8 cellular contexts compared by ENCODE assay signal in the genomic region with DNA sequence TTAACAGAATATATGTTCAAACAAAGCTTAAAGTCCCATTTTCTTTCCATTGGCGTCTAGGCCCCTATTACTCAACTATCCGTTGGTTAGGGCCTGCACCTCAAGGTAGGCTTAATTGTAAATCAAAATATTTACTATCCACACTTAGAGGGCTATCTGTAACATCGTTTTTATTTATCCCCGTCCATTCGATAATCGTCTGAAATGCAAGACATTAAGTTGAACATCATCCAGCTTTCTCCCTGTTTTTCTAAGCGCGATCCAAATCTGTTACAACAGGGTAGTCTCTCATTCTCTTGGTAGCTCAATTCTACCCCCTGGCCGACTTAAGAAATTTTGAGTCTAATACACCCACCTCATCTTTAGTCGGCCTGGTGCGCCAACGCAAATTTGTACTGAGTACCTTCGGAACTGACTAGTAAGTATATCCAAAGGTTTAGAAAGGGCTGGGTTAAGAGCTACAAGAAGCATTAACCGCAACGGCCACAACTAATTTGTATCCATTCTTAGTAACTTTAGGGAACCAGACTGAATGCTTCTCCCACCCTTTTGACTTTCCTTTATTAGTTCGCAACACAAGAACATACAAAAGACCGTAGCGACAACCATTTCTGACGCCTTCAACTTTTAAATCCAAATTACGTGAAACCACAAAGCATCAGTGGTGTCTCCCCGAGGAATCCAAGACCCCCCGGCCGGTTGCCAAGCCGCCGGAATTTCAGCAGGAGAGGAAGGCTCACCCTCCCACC. TPM values are rescaled to one million over a fixed set of nuclear protein-coding genes. Genes with fewer than 3 reads are reported as not detected.
A peak's percentile ranks its signal among the peaks of the same experiment; 100 is the strongest.
DNase-seq lines count a peak whose midpoint lies in the region; ATAC-seq and TF ChIP-seq lines count a peak whose summit lies in the region.

No MANE protein-coding gene starts in this region.

- peak overlapping the region; percentile 64 to 100 (median 94) for H3K4me3 ChIP-seq in dorsolateral prefrontal cortex

- H3K27me3 ChIP-seq in dorsolateral prefrontal cortex, result no peaks in the 10 kb centered on the region

- intact Hi-C loops in dorsolateral prefrontal cortex (cut with DNase I), result loop anchor here (1.0 to 10.0 kb wide), 10 partner anchors 75 to 777 kb away; partner anchors contain the start of genes IPO7 (in 2 of the 2), TMEM41B (in 2 of the 2), DENND5A (in 1 of the 2) and RPL27A (in 1 of the 2)

- H3K27ac ChIP-seq in dorsolateral prefrontal cortex, result peak overlapping the region; percentile 95 to 100 (median 100)

- peak in 1 of 56 donors; percentile 1 for TF ChIP-seq CTCF in dorsolateral prefrontal cortex (IDR thresholded peaks at IDR 0.05 in 54 of 56, conservative IDR thresholded peaks at IDR 0.05 in 2 of 56; ENCODE audit: low read depth in 1 of 56, partially characterized antibody in 56 of 56)

- ATAC-seq in HG02610 (IDR thresholded peaks at IDR 0.05; ENCODE audit: unreplicated experiment) (no peak), HG02981 (IDR thresholded peaks at IDR 0.05; ENCODE audit: unreplicated experiment) (no peak)

- peak; percentile 59 for DNase-seq in DMS79 (lab: John Stamatoyannopoulos, UW)
- peak; percentile 61 for DNase-seq in M059J (ENCODE audit: low read depth)
- peak; percentile 49 to 55 for DNase-seq in activated CD4-positive, alpha-beta T cell treated with anti-CD3 and anti-CD28 coated beads for 4 hours
- peak in 3 of 10 donors; percentile 16 to 32 (median 21) for DNase-seq in dorsolateral prefrontal cortex
- peak; percentile 56 to 63 for DNase-seq in lung microvascular endothelial cell (ENCODE audit: low read depth in 2 of 2)
- peak; percentile 6 for DNase-seq in stimulated activated CD8-positive, alpha-beta memory T cell treated with anti-CD3 and anti-CD28 coated beads, Interleukin-15, amount 100 ng/mL, for 1 hour (ENCODE audit: low read depth)

RNA-seq across cellular contexts. Expression of gene ZNF143, which starts 1.1 kb away (rescaled TPM):
- total RNA-seq in M059J (2014; rRNA removed; shearing (Covaris generic)), result 18.3 and 21.7 TPM in 2 replicates
- 10 to 100 TPM; 12.5 to 37.0 (median 22.4) TPM for total RNA-seq in dorsolateral prefrontal cortex
- total RNA-seq in lung microvascular endothelial cell, result 18.7 and 33.9 TPM in 2 replicates
